1 cellular context compared by ENCODE assay signal in genomic region chr15:33859992-33860545, GRCh38.
TF ChIP-seq lines count a peak whose summit lies in the region.

No MANE protein-coding gene starts in this region.

TF ChIP-seq in GM23338, 12 proteins besides CTCF, POLR2A, EP300 and RAD21 (continued from another document):
- TF ChIP-seq, protein P1, sequence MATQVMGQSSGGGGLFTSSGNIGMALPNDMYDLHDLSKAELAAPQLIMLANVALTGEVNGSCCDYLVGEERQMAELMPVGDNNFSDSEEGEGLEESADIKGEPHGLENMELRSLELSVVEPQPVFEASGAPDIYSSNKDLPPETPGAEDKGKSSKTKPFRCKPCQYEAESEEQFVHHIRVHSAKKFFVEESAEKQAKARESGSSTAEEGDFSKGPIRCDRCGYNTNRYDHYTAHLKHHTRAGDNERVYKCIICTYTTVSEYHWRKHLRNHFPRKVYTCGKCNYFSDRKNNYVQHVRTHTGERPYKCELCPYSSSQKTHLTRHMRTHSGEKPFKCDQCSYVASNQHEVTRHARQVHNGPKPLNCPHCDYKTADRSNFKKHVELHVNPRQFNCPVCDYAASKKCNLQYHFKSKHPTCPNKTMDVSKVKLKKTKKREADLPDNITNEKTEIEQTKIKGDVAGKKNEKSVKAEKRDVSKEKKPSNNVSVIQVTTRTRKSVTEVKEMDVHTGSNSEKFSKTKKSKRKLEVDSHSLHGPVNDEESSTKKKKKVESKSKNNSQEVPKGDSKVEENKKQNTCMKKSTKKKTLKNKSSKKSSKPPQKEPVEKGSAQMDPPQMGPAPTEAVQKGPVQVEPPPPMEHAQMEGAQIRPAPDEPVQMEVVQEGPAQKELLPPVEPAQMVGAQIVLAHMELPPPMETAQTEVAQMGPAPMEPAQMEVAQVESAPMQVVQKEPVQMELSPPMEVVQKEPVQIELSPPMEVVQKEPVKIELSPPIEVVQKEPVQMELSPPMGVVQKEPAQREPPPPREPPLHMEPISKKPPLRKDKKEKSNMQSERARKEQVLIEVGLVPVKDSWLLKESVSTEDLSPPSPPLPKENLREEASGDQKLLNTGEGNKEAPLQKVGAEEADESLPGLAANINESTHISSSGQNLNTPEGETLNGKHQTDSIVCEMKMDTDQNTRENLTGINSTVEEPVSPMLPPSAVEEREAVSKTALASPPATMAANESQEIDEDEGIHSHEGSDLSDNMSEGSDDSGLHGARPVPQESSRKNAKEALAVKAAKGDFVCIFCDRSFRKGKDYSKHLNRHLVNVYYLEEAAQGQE (IDR thresholded peaks at IDR 0.05; ENCODE audit: unreplicated experiment): no peak
- TF ChIP-seq CREB1 (CRISPR knock-in tag; IDR thresholded peaks at IDR 0.05; ENCODE audit: low read depth): no peak
- TF ChIP-seq STAT1 (IDR thresholded peaks at IDR 0.05; ENCODE audit: unreplicated experiment): no peak
- TF ChIP-seq EZH2phosphoT487 (IDR thresholded peaks at IDR 0.05; ENCODE audit: unreplicated experiment): no peak
- TF ChIP-seq POLR2AphosphoS5 (IDR thresholded peaks at IDR 0.05; ENCODE audit: low read depth): no peak
- TF ChIP-seq, protein P2, sequence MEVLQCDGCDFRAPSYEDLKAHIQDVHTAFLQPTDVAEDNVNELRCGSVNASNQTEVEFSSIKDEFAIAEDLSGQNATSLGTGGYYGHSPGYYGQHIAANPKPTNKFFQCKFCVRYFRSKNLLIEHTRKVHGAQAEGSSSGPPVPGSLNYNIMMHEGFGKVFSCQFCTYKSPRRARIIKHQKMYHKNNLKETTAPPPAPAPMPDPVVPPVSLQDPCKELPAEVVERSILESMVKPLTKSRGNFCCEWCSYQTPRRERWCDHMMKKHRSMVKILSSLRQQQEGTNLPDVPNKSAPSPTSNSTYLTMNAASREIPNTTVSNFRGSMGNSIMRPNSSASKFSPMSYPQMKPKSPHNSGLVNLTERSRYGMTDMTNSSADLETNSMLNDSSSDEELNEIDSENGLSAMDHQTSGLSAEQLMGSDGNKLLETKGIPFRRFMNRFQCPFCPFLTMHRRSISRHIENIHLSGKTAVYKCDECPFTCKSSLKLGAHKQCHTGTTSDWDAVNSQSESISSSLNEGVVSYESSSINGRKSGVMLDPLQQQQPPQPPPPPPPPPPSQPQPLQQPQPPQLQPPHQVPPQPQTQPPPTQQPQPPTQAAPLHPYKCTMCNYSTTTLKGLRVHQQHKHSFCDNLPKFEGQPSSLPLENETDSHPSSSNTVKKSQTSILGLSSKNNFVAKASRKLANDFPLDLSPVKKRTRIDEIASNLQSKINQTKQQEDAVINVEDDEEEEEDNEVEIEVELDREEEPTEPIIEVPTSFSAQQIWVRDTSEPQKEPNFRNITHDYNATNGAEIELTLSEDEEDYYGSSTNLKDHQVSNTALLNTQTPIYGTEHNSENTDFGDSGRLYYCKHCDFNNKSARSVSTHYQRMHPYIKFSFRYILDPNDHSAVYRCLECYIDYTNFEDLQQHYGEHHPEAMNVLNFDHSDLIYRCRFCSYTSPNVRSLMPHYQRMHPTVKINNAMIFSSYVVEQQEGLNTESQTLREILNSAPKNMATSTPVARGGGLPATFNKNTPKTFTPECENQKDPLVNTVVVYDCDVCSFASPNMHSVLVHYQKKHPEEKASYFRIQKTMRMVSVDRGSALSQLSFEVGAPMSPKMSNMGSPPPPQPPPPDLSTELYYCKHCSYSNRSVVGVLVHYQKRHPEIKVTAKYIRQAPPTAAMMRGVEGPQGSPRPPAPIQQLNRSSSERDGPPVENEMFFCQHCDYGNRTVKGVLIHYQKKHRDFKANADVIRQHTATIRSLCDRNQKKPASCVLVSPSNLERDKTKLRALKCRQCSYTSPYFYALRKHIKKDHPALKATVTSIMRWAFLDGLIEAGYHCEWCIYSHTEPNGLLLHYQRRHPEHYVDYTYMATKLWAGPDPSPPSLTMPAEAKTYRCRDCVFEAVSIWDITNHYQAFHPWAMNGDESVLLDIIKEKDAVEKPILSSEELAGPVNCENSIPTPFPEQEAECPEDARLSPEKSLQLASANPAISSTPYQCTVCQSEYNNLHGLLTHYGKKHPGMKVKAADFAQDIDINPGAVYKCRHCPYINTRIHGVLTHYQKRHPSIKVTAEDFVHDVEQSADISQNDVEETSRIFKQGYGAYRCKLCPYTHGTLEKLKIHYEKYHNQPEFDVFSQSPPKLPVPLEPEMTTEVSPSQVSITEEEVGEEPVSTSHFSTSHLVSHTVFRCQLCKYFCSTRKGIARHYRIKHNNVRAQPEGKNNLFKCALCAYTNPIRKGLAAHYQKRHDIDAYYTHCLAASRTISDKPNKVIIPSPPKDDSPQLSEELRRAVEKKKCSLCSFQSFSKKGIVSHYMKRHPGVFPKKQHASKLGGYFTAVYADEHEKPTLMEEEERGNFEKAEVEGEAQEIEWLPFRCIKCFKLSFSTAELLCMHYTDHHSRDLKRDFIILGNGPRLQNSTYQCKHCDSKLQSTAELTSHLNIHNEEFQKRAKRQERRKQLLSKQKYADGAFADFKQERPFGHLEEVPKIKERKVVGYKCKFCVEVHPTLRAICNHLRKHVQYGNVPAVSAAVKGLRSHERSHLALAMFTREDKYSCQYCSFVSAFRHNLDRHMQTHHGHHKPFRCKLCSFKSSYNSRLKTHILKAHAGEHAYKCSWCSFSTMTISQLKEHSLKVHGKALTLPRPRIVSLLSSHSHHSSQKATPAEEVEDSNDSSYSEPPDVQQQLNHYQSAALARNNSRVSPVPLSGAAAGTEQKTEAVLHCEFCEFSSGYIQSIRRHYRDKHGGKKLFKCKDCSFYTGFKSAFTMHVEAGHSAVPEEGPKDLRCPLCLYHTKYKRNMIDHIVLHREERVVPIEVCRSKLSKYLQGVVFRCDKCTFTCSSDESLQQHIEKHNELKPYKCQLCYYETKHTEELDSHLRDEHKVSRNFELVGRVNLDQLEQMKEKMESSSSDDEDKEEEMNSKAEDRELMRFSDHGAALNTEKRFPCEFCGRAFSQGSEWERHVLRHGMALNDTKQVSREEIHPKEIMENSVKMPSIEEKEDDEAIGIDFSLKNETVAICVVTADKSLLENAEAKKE (CRISPR knock-in tag; IDR thresholded peaks at IDR 0.05): no peak
- no peak for TF ChIP-seq JUNB (IDR thresholded peaks at IDR 0.05; ENCODE audit: unreplicated experiment)
- TF ChIP-seq ZNF331 (CRISPR knock-in tag; IDR thresholded peaks at IDR 0.05; ENCODE audit: low read depth): no peak
- TF ChIP-seq ETS1 (IDR thresholded peaks at IDR 0.05): no peak
